In the genomic region with DNA sequence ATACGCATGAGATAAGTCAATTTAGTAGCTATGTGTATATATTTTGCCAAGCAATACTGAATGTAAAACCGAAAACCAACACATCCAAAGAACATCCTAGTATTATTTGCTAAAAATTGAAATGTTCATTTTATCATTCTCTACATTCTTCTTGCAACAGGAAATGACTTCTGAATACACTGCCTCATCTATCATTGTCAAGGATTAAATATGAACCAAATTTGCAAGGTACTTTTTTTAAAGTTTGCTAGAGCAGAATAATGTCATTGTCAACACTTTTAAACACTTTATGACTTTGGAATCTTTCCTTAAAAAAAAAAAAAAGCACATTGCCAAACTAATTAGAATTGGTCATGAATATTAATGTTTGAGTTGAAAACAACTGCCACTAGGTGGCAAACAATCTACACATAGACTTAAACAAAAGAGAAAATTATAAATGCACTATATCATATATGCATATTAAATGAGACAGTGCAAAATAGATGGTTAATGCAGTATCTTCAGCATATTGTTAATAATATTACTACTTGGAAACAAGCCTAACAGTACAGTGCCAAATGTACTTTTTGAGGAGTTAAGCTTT, we compare ENCODE assay signal across 11 cellular contexts. TPM values are rescaled to one million over a fixed set of nuclear protein-coding genes. Genes with fewer than 3 reads are reported as not detected.
DNase-seq lines count a peak whose midpoint lies in the region; ATAC-seq and TF ChIP-seq lines count a peak whose summit lies in the region.
"Had no signal": no experiment of that assay in that cellular context is flagged by ENCODE, and none has a peak within 500 bp of the region (broad histone marks: within the 10 kb centered on the region; RNA-seq: fewer than 3 reads in every experiment).

No MANE protein-coding gene starts in this region.

- 75% methylated on average over 2 of the region's 2 CpGs for WGBS in right cardiac atrium
- WGBS in neuronal stem cell (ENCODE audit: extremely low coverage in 2 of 2, insufficient read length in 2 of 2, insufficient replicate concordance in 1 of 2), 2 donors, result no CpG with 5 or more reads among the region's 2 CpGs

- H2AK5ac ChIP-seq in neuronal stem cell (ENCODE audit: low read depth, low read length), result no peak overlapping the region

- H3K9me3 Mint-ChIP-seq in type B pancreatic cell, result no peaks in the 10 kb centered on the region
- H3K9me3 Mint-ChIP-seq: central memory CD8-positive, alpha-beta T cell had no signal

- H3K18ac ChIP-seq in neuronal stem cell (ENCODE audit: low read length), result no peak overlapping the region

- H3K4me1 ChIP-seq in left ventricle myocardium inferior, result no peaks in the 10 kb centered on the region
- no peaks in the 10 kb centered on the region for H3K4me1 ChIP-seq in right cardiac atrium (ENCODE audit: control insufficient read depth, insufficient read depth, low read length)
- 0 out of 2 replicates have a peak, but pooled peaks cover 5% of the 10 kb centered on the region for H3K4me1 ChIP-seq in PC-9 (replicated peaks; ENCODE audit: insufficient read depth)
- H3K4me1 ChIP-seq in neuronal stem cell (ENCODE audit: control insufficient read depth in 2 of 2, insufficient read depth in 1 of 2, low read depth in 1 of 2, low read length in 2 of 2), result no peaks in the 10 kb centered on the region
- H3K4me1 ChIP-seq: thyroid gland had no signal

- H3K23ac ChIP-seq in neuronal stem cell (ENCODE audit: low read depth, low read length, poor library complexity), result no peak overlapping the region

- H3K27me3 ChIP-seq in left ventricle myocardium inferior (ENCODE audit: low read depth) (peaks cover 11% of the 10 kb centered on the region), right cardiac atrium (ENCODE audit: control insufficient read depth, insufficient read depth) (no peaks in the 10 kb centered on the region), PC-9 (ENCODE audit: insufficient read depth, low read depth) (no peaks in the 10 kb centered on the region), neuronal stem cell (ENCODE audit: control insufficient read depth in 3 of 3, insufficient read depth in 3 of 3, low read depth in 1 of 3, low read length in 3 of 3) (no peaks in the 10 kb centered on the region)
- H3K27me3 ChIP-seq: thyroid gland had no signal

- H3K4ac ChIP-seq in neuronal stem cell (ENCODE audit: low read length), result no peak overlapping the region

- H3F3A ChIP-seq in PC-9 (ENCODE audit: insufficient read depth, low read depth), result 0 out of 2 replicates have a peak, but pooled peaks cover 6% of the 10 kb centered on the region

- H3K4me2 ChIP-seq in PC-9 (no peak overlapping the region), neuronal stem cell (ENCODE audit: insufficient read depth, low read length, poor library complexity, severe bottlenecking) (no peak overlapping the region)

- H2AFZ ChIP-seq in PC-9 (no peak overlapping the region), neuronal stem cell (ENCODE audit: low read length) (no peak overlapping the region)

- no peak overlapping the region for H2BK12ac ChIP-seq in neuronal stem cell (ENCODE audit: low read length)

- H3K4me1 Mint-ChIP-seq in type B pancreatic cell (ENCODE audit: unreplicated experiment), result no peaks in the 10 kb centered on the region
- H3K4me1 Mint-ChIP-seq: central memory CD8-positive, alpha-beta T cell had no signal

- no peak overlapping the region for H4K8ac ChIP-seq in neuronal stem cell (ENCODE audit: low read depth, low read length)

- H3K4me3 Mint-ChIP-seq in type B pancreatic cell, result no peak overlapping the region
- H3K4me3 Mint-ChIP-seq: central memory CD8-positive, alpha-beta T cell had no signal

- ATAC-seq in right cardiac atrium (no peak), HG03095 (IDR thresholded peaks at IDR 0.05; ENCODE audit: unreplicated experiment) (no peak)

- CTCF ChIA-PET in PC-9 (lab: Charles Lee), result no interaction called here

- H3K36me3 Mint-ChIP-seq in type B pancreatic cell, result no peaks in the 10 kb centered on the region

- H3K9me2 ChIP-seq in PC-9 (ENCODE audit: insufficient read depth), result no peaks in the 10 kb centered on the region

- H2BK120ac ChIP-seq in neuronal stem cell (ENCODE audit: low read depth, low read length), result no peak overlapping the region

- no peak overlapping the region for H3K14ac ChIP-seq in neuronal stem cell (ENCODE audit: low read length)

- no peaks in the 10 kb centered on the region for H4K20me1 ChIP-seq in PC-9 (ENCODE audit: insufficient read depth)

- H2BK15ac ChIP-seq in neuronal stem cell (ENCODE audit: low read length), result no peak overlapping the region

- intact Hi-C loops in left ventricle myocardium inferior (cut with micrococcal nuclease), result no loop called here
- intact Hi-C loops in right cardiac atrium (cut with DNase I), result no loop called here
- intact Hi-C loops in PC-9 (cut with micrococcal nuclease; ENCODE audit: unreplicated experiment), result no loop called here

- TF ChIP-seq CTCF in left ventricle myocardium inferior (IDR thresholded peaks at IDR 0.05; ENCODE audit: borderline replicate concordance) (peak; percentile 36), PC-9 (conservative IDR thresholded peaks at IDR 0.05) (peak; percentile 75), fibroblast of pulmonary artery (IDR thresholded peaks at IDR 0.05; ENCODE audit: low read length, missing control alignments) (peak; percentile 42), type B pancreatic cell (conservative IDR thresholded peaks at IDR 0.05) (peak; percentile 62)

- H3K79me2 ChIP-seq in PC-9 (ENCODE audit: low read depth), result no peaks in the 10 kb centered on the region

- H3K4me3 ChIP-seq in left ventricle myocardium inferior, result no peak overlapping the region
- no peak overlapping the region for H3K4me3 ChIP-seq in right cardiac atrium (ENCODE audit: low read length)
- H3K4me3 ChIP-seq in PC-9, result no peak overlapping the region
- no peak overlapping the region for H3K4me3 ChIP-seq in fibroblast of pulmonary artery (replicated peaks; ENCODE audit: low read depth, low read length)
- H3K4me3 ChIP-seq in neuronal stem cell (ENCODE audit: low read length in 2 of 2), result no peak overlapping the region
- H3K4me3 ChIP-seq: thyroid gland had no signal

- DNase-seq in left ventricle myocardium inferior (no peak), right cardiac atrium (no peak), PC-9 (no peak), fibroblast of pulmonary artery (ENCODE audit: low read depth) (peak; percentile 60), type B pancreatic cell (ENCODE audit: extremely low spot score, unreplicated experiment) (no peak), neuronal stem cell (ENCODE audit: low spot score) (no peak)
- no peak for DNase-seq in stimulated activated CD4-positive, alpha-beta T cell treated with anti-CD3 and anti-CD28 coated beads, Interleukin-1b, Interleukin-23, amount 100 ng/mL, for 48 hours
- DNase-seq: T-helper 9 cell, thyroid gland had no signal

- no peak overlapping the region for H3K9ac ChIP-seq in neuronal stem cell (ENCODE audit: low read depth, low read length, poor library complexity)

- no peak overlapping the region for H4K91ac ChIP-seq in neuronal stem cell (ENCODE audit: low read depth, low read length, poor library complexity)

- no peak overlapping the region for H3K27ac ChIP-seq in left ventricle myocardium inferior (replicated peaks)
- H3K27ac ChIP-seq in right cardiac atrium (ENCODE audit: low read length), result no peak overlapping the region
- no peak overlapping the region for H3K27ac ChIP-seq in PC-9
- H3K27ac ChIP-seq in neuronal stem cell (replicated peaks; ENCODE audit: low read length), result no peak overlapping the region
- H3K27ac ChIP-seq: thyroid gland had no signal

- H2BK5ac ChIP-seq in neuronal stem cell (ENCODE audit: low read length), result no peak overlapping the region

- POLR2A ChIA-PET in PC-9 (lab: Charles Lee; ENCODE audit: unreplicated experiment), result no interaction called here

- no peaks in the 10 kb centered on the region for H3K27me3 Mint-ChIP-seq in type B pancreatic cell

- no peaks in the 10 kb centered on the region for H3K79me1 ChIP-seq in neuronal stem cell (ENCODE audit: low read depth, low read length)

- H3K9me3 ChIP-seq in left ventricle myocardium inferior (replicated peaks) (no peaks in the 10 kb centered on the region), right cardiac atrium (ENCODE audit: control insufficient read depth, low read length) (no peaks in the 10 kb centered on the region), PC-9 (ENCODE audit: insufficient read depth, low read depth) (no peaks in the 10 kb centered on the region), neuronal stem cell (replicated peaks in 1 of 2; ENCODE audit: control insufficient read depth in 2 of 2, insufficient read depth in 1 of 2, low read depth in 1 of 2, low read length in 2 of 2) (no peaks in the 10 kb centered on the region)
- H3K9me3 ChIP-seq: thyroid gland had no signal

- H3K36me3 ChIP-seq in left ventricle myocardium inferior (no peaks in the 10 kb centered on the region), PC-9 (ENCODE audit: low read depth) (no peaks in the 10 kb centered on the region), neuronal stem cell (replicated peaks in 1 of 2; ENCODE audit: control insufficient read depth in 2 of 2, insufficient read depth in 2 of 2, low read length in 2 of 2) (no peaks in the 10 kb centered on the region)
- H3K36me3 ChIP-seq: thyroid gland had no signal

- no TSS peak for BruUV-seq in PC-9 (replicated peaks; lab: Mats Ljungman, UMichigan)

- no peak overlapping the region for H3K27ac Mint-ChIP-seq in type B pancreatic cell

RNA-seq across cellular contexts. Expression of a gene that starts 32.5 kb away (rescaled TPM):
- total RNA-seq in left ventricle myocardium inferior (not detected), right cardiac atrium (not detected), PC-9 (2021) (not detected in 2 replicates), type B pancreatic cell (ENCODE audit: low replicate concordance) (not detected in 2 replicates)
- not detected for polyA plus RNA-seq in right cardiac atrium
- not detected for polyA plus RNA-seq in neuronal stem cell (2013, experiment 1 of 2)
- polyA plus RNA-seq in neuronal stem cell (2013, experiment 2 of 2), result not detected
- total RNA-seq: thyroid gland had no signal
